21 cellular contexts compared by ENCODE assay signal in genomic region chr12:128652136-128652751, GRCh38.
"Had no signal": no experiment of that assay in that cellular context is flagged by ENCODE, and none has a peak within 500 bp of the region (broad histone marks: within the 10 kb centered on the region; RNA-seq: fewer than 3 reads in every experiment).

No MANE protein-coding gene starts in this region.

- H3K36me3 ChIP-seq: brain microvascular endothelial cell, esophagus squamous epithelium, left ventricle myocardium inferior, sigmoid colon, spleen, transverse colon, uterus had no signal

- H3K4me1 ChIP-seq: esophagus squamous epithelium, left ventricle myocardium inferior, sigmoid colon, spleen, transverse colon, uterus had no signal

- H3K27ac ChIP-seq: brain microvascular endothelial cell, esophagus squamous epithelium, left ventricle myocardium inferior, sigmoid colon, spleen, transverse colon, uterus had no signal

- H3K9me3 ChIP-seq: esophagus squamous epithelium, sigmoid colon, transverse colon, uterus had no signal

- H3K4me3 ChIP-seq: esophagus squamous epithelium, left ventricle myocardium inferior, sigmoid colon, spleen, transverse colon, uterus had no signal

- ATAC-seq: activated CD8-positive, alpha-beta T cell treated with anti-CD3 and anti-CD28 coated beads for 36 hours; activated T-helper 17 cell treated with anti-CD3 and anti-CD28 coated beads, Interleukin-2, amount 50 U/mL, for 72 hours; SK-N-SH treated with all-trans-retinoic acid at 6 μM for 48 hours; stimulated activated naive B cell treated with anti-CD40 and anti-IgM and Interleukin-4, amounts not matched to agents 10 μg/mL and 1 μg/mL and 100 μg/mL, for 72 hours had no signal

- DNase-seq: activated CD4-positive, alpha-beta T cell treated with anti-CD3 and anti-CD28 coated beads for 48 hours; activated CD4-positive, CD25-positive, alpha-beta regulatory T cell; activated CD8-positive, alpha-beta T cell treated with anti-CD3 and anti-CD28 coated beads for 36 hours; activated naive CD4-positive, alpha-beta T cell treated with Interleukin-2 at 50 U/mL for 16 hours; activated T-cell treated with anti-CD3 and anti-CD28 coated beads, Interleukin-2, amount 50 U/mL, for 1 hour; aorta; brain microvascular endothelial cell; effector memory CD4-positive, alpha-beta T cell; esophagus squamous epithelium; kidney; left ventricle myocardium inferior; mammary epithelial cell; sigmoid colon; spleen; stimulated activated naive B cell treated with anti-CD40 and anti-IgM and Interleukin-4, amounts not matched to agents 10 μg/mL and 1 μg/mL and 100 μg/mL, for 72 hours; T-helper 1 cell; T-helper 9 cell; transverse colon; uterus had no signal

- H3K27me3 ChIP-seq: brain microvascular endothelial cell, esophagus squamous epithelium, sigmoid colon, transverse colon, uterus had no signal
